ENCODE assay signal across 9 cellular contexts in the genomic region with DNA sequence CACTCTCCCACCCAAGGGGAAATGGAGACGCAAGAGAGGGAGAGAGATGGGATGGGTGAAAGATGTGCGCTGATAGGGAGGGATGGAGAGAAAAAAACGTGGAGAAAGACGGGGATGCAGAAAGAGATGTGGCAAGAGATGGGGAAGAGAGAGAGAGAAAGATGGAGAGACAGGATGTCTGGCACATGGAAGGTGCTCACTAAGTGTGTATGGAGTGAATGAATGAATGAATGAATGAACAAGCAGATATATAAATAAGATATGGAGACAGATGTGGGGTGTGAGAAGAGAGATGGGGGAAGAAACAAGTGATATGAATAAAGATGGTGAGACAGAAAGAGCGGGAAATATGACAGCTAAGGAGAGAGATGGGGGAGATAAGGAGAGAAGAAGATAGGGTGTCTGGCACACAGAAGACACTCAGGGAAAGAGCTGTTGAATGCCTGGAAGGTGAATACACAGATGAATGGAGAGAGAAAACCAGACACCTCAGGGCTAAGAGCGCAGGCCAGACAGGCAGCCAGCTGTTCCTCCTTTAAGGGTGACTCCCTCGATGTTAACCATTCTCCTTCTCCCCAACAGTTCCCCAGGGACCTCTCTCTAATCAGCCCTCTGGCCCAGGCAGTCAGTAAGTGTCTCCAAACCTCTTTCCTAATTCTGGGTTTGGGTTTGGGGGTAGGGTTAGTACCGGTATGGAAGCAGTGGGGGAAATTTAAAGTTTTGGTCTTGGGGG. TPM values are rescaled to one million over a fixed set of nuclear protein-coding genes. Genes with fewer than 3 reads are reported as not detected.
A peak's percentile ranks its signal among the peaks of the same experiment; 100 is the strongest.
DNase-seq lines count a peak whose midpoint lies in the region.
"Had no signal": no experiment of that assay in that cellular context is flagged by ENCODE, and none has a peak within 500 bp of the region (broad histone marks: within the 10 kb centered on the region; RNA-seq: fewer than 3 reads in every experiment).

No MANE protein-coding gene starts in this region.

- H3K23ac ChIP-seq in mesendoderm (ENCODE audit: low read length): no peak overlapping the region

- H3K27me3 Mint-ChIP-seq in activated T-helper 1 cell treated with anti-CD3 and anti-CD28 coated beads, Interleukin-12 subunit alpha, Interleukin-12 subunit beta, Interleukin-2, Interleukin-4 antibody, amounts not matched to agents 30 ng/mL and 10 ng/mL and 1 ng/mL, durations not matched to agents 14 hours and 24 hours and 36 hours (ENCODE audit: insufficient read depth): peaks cover 2% of the 10 kb centered on the region

- H3K27ac Mint-ChIP-seq in activated T-helper 1 cell treated with anti-CD3 and anti-CD28 coated beads, Interleukin-12 subunit alpha, Interleukin-12 subunit beta, Interleukin-2, Interleukin-4 antibody, amounts not matched to agents 30 ng/mL and 10 ng/mL and 1 ng/mL, durations not matched to agents 14 hours and 24 hours and 36 hours: peak overlapping the region; percentile 81

- H3K56ac ChIP-seq in mesendoderm (ENCODE audit: low read length): no peak overlapping the region

- H4K8ac ChIP-seq in mesendoderm (ENCODE audit: low read depth, low read length): no peak overlapping the region

- peaks cover 78% of the 10 kb centered on the region for H3K4me1 Mint-ChIP-seq in activated T-helper 1 cell treated with anti-CD3 and anti-CD28 coated beads, Interleukin-12 subunit alpha, Interleukin-12 subunit beta, Interleukin-2, Interleukin-4 antibody, amounts not matched to agents 30 ng/mL and 10 ng/mL and 1 ng/mL, durations not matched to agents 14 hours and 24 hours and 36 hours (ENCODE audit: low read depth)

- H3K79me2 ChIP-seq in mesendoderm (ENCODE audit: control insufficient read depth, insufficient read depth, low read length): no peaks in the 10 kb centered on the region

- no peak overlapping the region for H2BK15ac ChIP-seq in mesendoderm (replicated peaks; ENCODE audit: low read depth)

- no peak overlapping the region for H3K9ac ChIP-seq in mesendoderm (ENCODE audit: low read length)

- peak overlapping the region; percentile 57 for H3K4me3 ChIP-seq in mononuclear cell (ENCODE audit: low read length)
- no peak overlapping the region for H3K4me3 ChIP-seq in mesendoderm (ENCODE audit: low read length)

- H3K9me3 ChIP-seq in mononuclear cell (ENCODE audit: low read depth, low read length): no peaks in the 10 kb centered on the region

- no peaks in the 10 kb centered on the region for H3K9me3 Mint-ChIP-seq in activated T-helper 1 cell treated with anti-CD3 and anti-CD28 coated beads, Interleukin-12 subunit alpha, Interleukin-12 subunit beta, Interleukin-2, Interleukin-4 antibody, amounts not matched to agents 30 ng/mL and 10 ng/mL and 1 ng/mL, durations not matched to agents 14 hours and 24 hours and 36 hours

- H3K36me3 ChIP-seq in mesendoderm (ENCODE audit: control insufficient read depth, insufficient read depth, low read length): no peaks in the 10 kb centered on the region

- H3K27ac ChIP-seq in mesendoderm (ENCODE audit: low read depth, low read length): no peak overlapping the region

- H3K4me1 ChIP-seq in mononuclear cell (ENCODE audit: insufficient read depth, low read length) (peaks cover 93% of the 10 kb centered on the region), mesendoderm (ENCODE audit: control insufficient read depth, low read depth, low read length) (peaks cover 2% of the 10 kb centered on the region)

- H3K36me3 Mint-ChIP-seq in activated T-helper 1 cell treated with anti-CD3 and anti-CD28 coated beads, Interleukin-12 subunit alpha, Interleukin-12 subunit beta, Interleukin-2, Interleukin-4 antibody, amounts not matched to agents 30 ng/mL and 10 ng/mL and 1 ng/mL, durations not matched to agents 14 hours and 24 hours and 36 hours (ENCODE audit: low read depth): peaks cover 67% of the 10 kb centered on the region

- H4K5ac ChIP-seq in mesendoderm (ENCODE audit: low read length): no peak overlapping the region

- peak overlapping the region; percentile 92 for H3K4me3 Mint-ChIP-seq in activated T-helper 1 cell treated with anti-CD3 and anti-CD28 coated beads, Interleukin-12 subunit alpha, Interleukin-12 subunit beta, Interleukin-2, Interleukin-4 antibody, amounts not matched to agents 30 ng/mL and 10 ng/mL and 1 ng/mL, durations not matched to agents 14 hours and 24 hours and 36 hours

- no peaks in the 10 kb centered on the region for H3K79me1 ChIP-seq in mesendoderm (ENCODE audit: low read length)

- peak; percentile 33 for DNase-seq in stimulated activated CD4-positive, alpha-beta T cell treated with anti-CD3 and anti-CD28 coated beads, Interleukin-15, amount 100 ng/mL, for 24 hours
- DNase-seq in stimulated activated CD4-positive, alpha-beta T cell treated with anti-CD3 and anti-CD28 coated beads, Interleukin-4, amount 100 ng/mL, for 24 hours: no peak
- no peak for DNase-seq in activated T-helper 1 cell treated with anti-CD3 and anti-CD28 coated beads, Interleukin-12 subunit alpha, Interleukin-12 subunit beta, Interleukin-2, Interleukin-4 antibody, amounts not matched to agents 30 ng/mL and 10 ng/mL and 1 ng/mL, durations not matched to agents 14 hours and 24 hours and 36 hours (ENCODE audit: low spot score)
- no peak for DNase-seq in SHP77 treated with DMSO at 0.1 percent for 48 hours (lab: John Stamatoyannopoulos, UW)
- no peak for DNase-seq in HuH-7.5 (ENCODE audit: low spot score)
- no peak for DNase-seq in mesendoderm
- DNase-seq in HUDEP-2 (lab: John Stamatoyannopoulos, UW; ENCODE audit: unreplicated experiment in 76 of 76): no peak

- no peak overlapping the region for H2BK5ac ChIP-seq in mesendoderm (ENCODE audit: low read length)

- no peak overlapping the region for H2BK120ac ChIP-seq in mesendoderm (ENCODE audit: low read depth, low read length)

- H3K4ac ChIP-seq in mesendoderm (ENCODE audit: low read depth, low read length): no peak overlapping the region

- no peak overlapping the region for H3K4me2 ChIP-seq in mesendoderm (ENCODE audit: low read length)

- H2AK5ac ChIP-seq in mesendoderm (ENCODE audit: low read length): no peak overlapping the region

- no peaks in the 10 kb centered on the region for H3K27me3 ChIP-seq in mononuclear cell (ENCODE audit: insufficient read depth, low read length)
- H3K27me3 ChIP-seq in mesendoderm (ENCODE audit: insufficient read depth, low read length, poor library complexity): no peaks in the 10 kb centered on the region

- no peak overlapping the region for H3K18ac ChIP-seq in mesendoderm (ENCODE audit: low read length)

- intact Hi-C loops in activated T-helper 1 cell treated with anti-CD3 and anti-CD28 coated beads, Interleukin-12 subunit alpha, Interleukin-12 subunit beta, Interleukin-2, Interleukin-4 antibody, amounts not matched to agents 30 ng/mL and 10 ng/mL and 1 ng/mL, durations not matched to agents 14 hours and 24 hours and 36 hours (cut with micrococcal nuclease): loop anchor here (1.0 to 5.0 kb wide), 5 partner anchors 8 to 379 kb away; partner anchors contain the start of genes NFKBIL1 and PRRC2A

- WGBS in mesendoderm (ENCODE audit: extremely low coverage, insufficient coverage, low lambda C conversion rate): 100% methylated on average over 2 of the region's 8 CpGs

RNA-seq across cellular contexts. Expression of gene TNF, which starts 0.8 kb away (rescaled TPM):
- total RNA-seq in activated T-helper 1 cell treated with anti-CD3 and anti-CD28 coated beads, Interleukin-12 subunit alpha, Interleukin-12 subunit beta, Interleukin-2, Interleukin-4 antibody, amounts not matched to agents 30 ng/mL and 10 ng/mL and 1 ng/mL, durations not matched to agents 14 hours and 24 hours and 36 hours: 427 and 430 TPM in 2 replicates
- total RNA-seq in mononuclear cell: 230 TPM
- polyA plus RNA-seq in mesendoderm (2013, experiment 1 of 2): 0.04 TPM
- 0.03 TPM for polyA plus RNA-seq in mesendoderm (2013, experiment 2 of 2)
- total RNA-seq: SK-MEL-5 had no signal

RNA-seq across cellular contexts. Expression of gene LTA, which starts 4.0 kb away (rescaled TPM):
- 1,021 and 1,078 TPM in 2 replicates for total RNA-seq in activated T-helper 1 cell treated with anti-CD3 and anti-CD28 coated beads, Interleukin-12 subunit alpha, Interleukin-12 subunit beta, Interleukin-2, Interleukin-4 antibody, amounts not matched to agents 30 ng/mL and 10 ng/mL and 1 ng/mL, durations not matched to agents 14 hours and 24 hours and 36 hours
- total RNA-seq in mononuclear cell: 2.5 TPM
- 0.03 TPM for polyA plus RNA-seq in mesendoderm (2013, experiment 1 of 2)
- polyA plus RNA-seq in mesendoderm (2013, experiment 2 of 2): not detected
- total RNA-seq: SK-MEL-5 had no signal

RNA-seq across cellular contexts. Expression of gene LTB, which starts 6.1 kb away (rescaled TPM):
- total RNA-seq in activated T-helper 1 cell treated with anti-CD3 and anti-CD28 coated beads, Interleukin-12 subunit alpha, Interleukin-12 subunit beta, Interleukin-2, Interleukin-4 antibody, amounts not matched to agents 30 ng/mL and 10 ng/mL and 1 ng/mL, durations not matched to agents 14 hours and 24 hours and 36 hours: 270 and 277 TPM in 2 replicates
- 191 TPM for total RNA-seq in mononuclear cell
- polyA plus RNA-seq in mesendoderm (2013, experiment 1 of 2): 0.18 TPM
- polyA plus RNA-seq in mesendoderm (2013, experiment 2 of 2): not detected
- total RNA-seq: SK-MEL-5 had no signal

RNA-seq across cellular contexts. Expression of gene LST1, which starts 10.0 kb away (rescaled TPM):
- total RNA-seq in activated T-helper 1 cell treated with anti-CD3 and anti-CD28 coated beads, Interleukin-12 subunit alpha, Interleukin-12 subunit beta, Interleukin-2, Interleukin-4 antibody, amounts not matched to agents 30 ng/mL and 10 ng/mL and 1 ng/mL, durations not matched to agents 14 hours and 24 hours and 36 hours: 63.0 and 66.6 TPM in 2 replicates
- total RNA-seq in mononuclear cell: 200 TPM
- 0.04 TPM for polyA plus RNA-seq in mesendoderm (2013, experiment 1 of 2)
- polyA plus RNA-seq in mesendoderm (2013, experiment 2 of 2): not detected
- total RNA-seq: SK-MEL-5 had no signal

RNA-seq across cellular contexts. Expression of gene NCR3, which starts 16.7 kb away (rescaled TPM):
- 19.1 and 20.3 TPM in 2 replicates for total RNA-seq in activated T-helper 1 cell treated with anti-CD3 and anti-CD28 coated beads, Interleukin-12 subunit alpha, Interleukin-12 subunit beta, Interleukin-2, Interleukin-4 antibody, amounts not matched to agents 30 ng/mL and 10 ng/mL and 1 ng/mL, durations not matched to agents 14 hours and 24 hours and 36 hours
- 9.2 TPM for total RNA-seq in mononuclear cell
- polyA plus RNA-seq in mesendoderm (2013, experiment 1 of 2): not detected
- polyA plus RNA-seq in mesendoderm (2013, experiment 2 of 2): 0.06 TPM
- total RNA-seq: SK-MEL-5 had no signal

Comparison
In these comparisons a context has a peak if more than half of its experiments do, and no peak if none do; other contexts are left out.
1. RNA of gene LTA, which starts 4.0 kb away (total RNA-seq): 1,021 to 1,078 TPM in activated T-helper 1 cell treated with anti-CD3 and anti-CD28 coated beads, Interleukin-12 subunit alpha, Interleukin-12 subunit beta, Interleukin-2, Interleukin-4 antibody, amounts not matched to agents 30 ng/mL and 10 ng/mL and 1 ng/mL, durations not matched to agents 14 hours and 24 hours and 36 hours; 2.5 TPM in mononuclear cell (single experiment); every median in the first group is over 100 times any median in the second.